Comparison of ENCODE assay signal across 8 cellular contexts in genomic region chr2:37389984-37390765, GRCh38. TPM values are rescaled to one million over a fixed set of nuclear protein-coding genes. Genes with fewer than 3 reads are reported as not detected.
A peak's percentile ranks its signal among the peaks of the same experiment; 100 is the strongest.
DNase-seq lines count a peak whose midpoint lies in the region; ATAC-seq lines count a peak whose summit lies in the region.

No MANE protein-coding gene starts in this region.

- POLR2A ChIA-PET in activated CD4-positive, alpha-beta memory T cell treated with anti-CD3 and anti-CD28 coated beads for 36 hours (lab: Charles Lee) = interaction anchor here (0.8 to 3.0 kb wide), 9 partner anchors 13 to 504 kb away, joined by 3 to 33 read pairs (median 5); no protein-coding TSS in a partner anchor

- H3K9me3 Mint-ChIP-seq in activated CD4-positive, alpha-beta memory T cell treated with anti-CD3 and anti-CD28 coated beads for 36 hours = no peaks in the 10 kb centered on the region

- DNase-seq in SHP77 (lab: John Stamatoyannopoulos, UW) (peak; percentile 31 to 58), SHP77 treated with DMSO at 0.1 percent for 48 hours (lab: John Stamatoyannopoulos, UW) (no peak), NCI-H2196 (lab: John Stamatoyannopoulos, UW; ENCODE audit: unreplicated experiment) (peak; percentile 27), pulmonary artery endothelial cell (ENCODE audit: low read depth, low spot score) (peak; percentile 74), DMS79 treated with DMSO at 0.1 percent for 48 hours (lab: John Stamatoyannopoulos, UW) (no peak)
- peak; percentile 81 for DNase-seq in activated CD4-positive, alpha-beta memory T cell treated with anti-CD3 and anti-CD28 coated beads for 36 hours

- no peaks in the 10 kb centered on the region for H3K36me3 Mint-ChIP-seq in activated CD4-positive, alpha-beta memory T cell treated with anti-CD3 and anti-CD28 coated beads for 36 hours

- H3K4me3 Mint-ChIP-seq in activated CD4-positive, alpha-beta memory T cell treated with anti-CD3 and anti-CD28 coated beads for 36 hours = peak overlapping the region; percentile 4

- CTCF ChIA-PET in activated CD4-positive, alpha-beta memory T cell treated with anti-CD3 and anti-CD28 coated beads for 36 hours (lab: Charles Lee) = interaction anchor here (0.6 to 3.7 kb wide), 10 partner anchors 14 to 504 kb away, joined by 3 to 31 read pairs (median 4); no protein-coding TSS in a partner anchor

- peaks cover 13% of the 10 kb centered on the region for H3K4me1 Mint-ChIP-seq in activated CD4-positive, alpha-beta memory T cell treated with anti-CD3 and anti-CD28 coated beads for 36 hours (ENCODE audit: low read depth)

- ATAC-seq in HG02763 (IDR thresholded peaks at IDR 0.05; ENCODE audit: unreplicated experiment) = peak; percentile 93
- ATAC-seq in esophagus mucosa = peak; percentile 91

- H3K27me3 Mint-ChIP-seq in activated CD4-positive, alpha-beta memory T cell treated with anti-CD3 and anti-CD28 coated beads for 36 hours = no peaks in the 10 kb centered on the region

- H3K27ac Mint-ChIP-seq in activated CD4-positive, alpha-beta memory T cell treated with anti-CD3 and anti-CD28 coated beads for 36 hours = peak overlapping the region; percentile 76

- intact Hi-C loops in activated CD4-positive, alpha-beta memory T cell treated with anti-CD3 and anti-CD28 coated beads for 36 hours (cut with micrococcal nuclease) = loop anchor here (1.0 to 10.0 kb wide), 13 partner anchors 14 to 875 kb away; partner anchors contain the start of genes CDC42EP3, CEBPZ and NDUFAF7

RNA-seq across cellular contexts. Expression of gene QPCT, which starts 45.7 kb away (rescaled TPM):
- total RNA-seq in activated CD4-positive, alpha-beta memory T cell treated with anti-CD3 and anti-CD28 coated beads for 36 hours = under 1 TPM; 0.43 to 0.68 TPM
- total RNA-seq in esophagus mucosa (5.9 TPM), pulmonary artery endothelial cell (18.9 and 35.5 TPM in 2 replicates)

Comparison
In these comparisons a context has a peak if more than half of its experiments do, and no peak if none do; other contexts are left out.
1. DNase-seq: peak in SHP77 (2 of 2), NCI-H2196 (single experiment), activated CD4-positive, alpha-beta memory T cell treated with anti-CD3 and anti-CD28 coated beads for 36 hours (single experiment) and pulmonary artery endothelial cell (single experiment); none in SHP77 treated with DMSO at 0.1 percent for 48 hours (single experiment) and DMS79 treated with DMSO at 0.1 percent for 48 hours (single experiment).